In the genomic region with DNA sequence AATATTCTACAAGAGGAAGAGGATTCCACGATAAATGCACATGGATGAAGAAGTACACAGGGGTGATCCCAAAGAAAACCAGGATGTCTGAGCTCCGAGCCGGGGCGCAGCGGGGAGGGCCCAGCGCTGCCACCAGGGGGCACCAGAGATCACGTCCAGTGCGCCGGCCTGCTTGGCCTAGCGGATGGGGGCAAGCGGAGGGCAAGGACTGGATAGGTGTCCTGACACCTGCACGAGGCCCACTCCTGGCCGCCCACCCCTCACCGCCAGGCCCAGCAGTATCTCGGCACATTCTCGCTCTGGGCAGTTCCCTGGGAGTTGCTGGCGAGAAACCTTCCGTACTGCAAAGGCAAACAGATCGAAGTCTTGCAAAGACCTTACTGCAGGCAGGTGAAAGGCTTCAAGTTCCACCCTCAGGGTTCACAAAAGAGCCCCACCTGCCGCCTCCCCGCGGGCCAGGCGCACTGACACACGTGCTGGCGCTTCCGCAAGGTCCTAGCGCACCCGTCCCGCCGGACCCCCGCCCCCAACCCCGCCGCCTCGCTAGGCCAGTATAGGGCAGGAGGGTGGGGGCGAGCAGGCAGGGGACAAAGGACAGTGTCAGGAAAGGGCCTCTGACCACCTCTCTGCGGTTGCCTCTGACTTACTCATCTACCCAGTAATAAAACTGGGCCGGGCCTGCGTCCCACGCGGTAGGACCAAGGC, we compare ENCODE assay signal across 8 cellular contexts. TPM values are rescaled to one million over a fixed set of nuclear protein-coding genes. Genes with fewer than 3 reads are reported as not detected.
DNase-seq lines count a peak whose midpoint lies in the region; ATAC-seq, FAIRE-seq and TF ChIP-seq lines count a peak whose summit lies in the region.

No MANE protein-coding gene starts in this region.

- CTCF ChIA-PET in RWPE1 (lab: Yijun Ruan, JAX): interaction anchor here (0.5 to 2.5 kb wide), 37 partner anchors 9 to 650 kb away, joined by 3 to 22 read pairs (median 4); partner anchors contain the start of genes CCDC9B, DISP2, PAK6 and PLCB2

- peaks cover 4% of the 10 kb centered on the region for H3K79me1 ChIP-seq in trophoblast cell (ENCODE audit: low read length)

- intact Hi-C loops in Right ventricle myocardium inferior (cut with DNase I): loop anchor here (1.0 kb wide), 2 partner anchors 31 to 143 kb away; no protein-coding TSS in a partner anchor

- no peak overlapping the region for H2BK12ac ChIP-seq in trophoblast cell (ENCODE audit: low read length)

- peaks cover 2% of the 10 kb centered on the region for H3K79me2 ChIP-seq in trophoblast cell (ENCODE audit: control insufficient read depth, insufficient read depth, low read length, poor library complexity)

- H4K12ac ChIP-seq in trophoblast cell (ENCODE audit: low read depth, low read length): no peak overlapping the region

- POLR2A ChIA-PET in RWPE1 (lab: Yijun Ruan, JAX; ENCODE audit: low non-redundant PET): no interaction called here

- H3K4me2 ChIP-seq in trophoblast cell (ENCODE audit: low read length): no peak overlapping the region

- H2BK5ac ChIP-seq in trophoblast cell (ENCODE audit: low read depth, low read length, poor library complexity): no peak overlapping the region

- H2AFZ ChIP-seq in trophoblast cell (ENCODE audit: insufficient read depth, low read length, poor library complexity): no peak overlapping the region

- TF ChIP-seq CTCF in C4-2B (conservative IDR thresholded peaks at IDR 0.05): peak; percentile 99
- TF ChIP-seq CTCF in HFF-Myc (IDR thresholded peaks at IDR 0.05; ENCODE audit: low read depth, low read length, missing control alignments): peak; percentile 97
- TF ChIP-seq CTCF in RWPE1 (conservative IDR thresholded peaks at IDR 0.05; ENCODE audit: low read depth): peak; percentile 100

- H3K9ac ChIP-seq in trophoblast cell (ENCODE audit: low read length): no peak overlapping the region

- H3K23ac ChIP-seq in trophoblast cell (ENCODE audit: low read length): no peak overlapping the region

- no peak overlapping the region for H4K91ac ChIP-seq in trophoblast cell (ENCODE audit: low read depth, low read length)

- no peak overlapping the region for H3K14ac ChIP-seq in trophoblast cell (ENCODE audit: low read length)

- peaks cover 44% of the 10 kb centered on the region for H3K27me3 ChIP-seq in trophoblast cell (ENCODE audit: insufficient read depth, low read length)

- no peak overlapping the region for H4K8ac ChIP-seq in trophoblast cell (ENCODE audit: low read depth, low read length)

- no CpG with 5 or more reads among the region's 40 CpGs for WGBS in trophoblast cell (ENCODE audit: extremely low coverage, insufficient coverage, insufficient read length)

- H3K4me3 ChIP-seq in HFF-Myc (replicated peaks; ENCODE audit: low read depth, low read length) (no peak overlapping the region), trophoblast cell (ENCODE audit: low read depth, low read length) (no peak overlapping the region)

- H2BK120ac ChIP-seq in trophoblast cell (ENCODE audit: insufficient read depth, low read length, poor library complexity): no peak overlapping the region

- no peaks in the 10 kb centered on the region for H3K36me3 ChIP-seq in trophoblast cell (ENCODE audit: control insufficient read depth in 1 of 2, insufficient read depth in 2 of 2, low read length in 2 of 2)

- no peak overlapping the region for H3K27ac ChIP-seq in C4-2B
- no peak overlapping the region for H3K27ac ChIP-seq in RWPE1
- no peak overlapping the region for H3K27ac ChIP-seq in trophoblast cell (ENCODE audit: low read depth, low read length)

- H3K4ac ChIP-seq in trophoblast cell (ENCODE audit: low read depth, low read length): no peak overlapping the region

- ATAC-seq in Right ventricle myocardium inferior (peak; percentile 72), HG03571 (IDR thresholded peaks at IDR 0.05; ENCODE audit: unreplicated experiment) (no peak)

- H3K4me1 ChIP-seq in trophoblast cell (ENCODE audit: control insufficient read depth in 1 of 2, insufficient read depth in 2 of 2, low read length in 2 of 2): peaks cover 19 to 26% of the 10 kb centered on the region in 2 experiments

- FAIRE-seq in urothelium cell line (lab: Jason Lieb, UNC): peak; percentile 46

- no peak overlapping the region for H2AK5ac ChIP-seq in trophoblast cell (ENCODE audit: low read length)

- H3K9me3 ChIP-seq in trophoblast cell (ENCODE audit: insufficient read depth, low read depth, low read length): peaks cover 2% of the 10 kb centered on the region

- no peak overlapping the region for H3K18ac ChIP-seq in trophoblast cell (ENCODE audit: low read length)

- DNase-seq in HFF-Myc (ENCODE audit: extremely low read depth, low read depth): no peak
- peak; percentile 73 for DNase-seq in RWPE1 (ENCODE audit: low spot score)
- DNase-seq in activated naive CD4-positive, alpha-beta T cell treated with Interleukin-2 at 50 U/mL for 16 hours: peak; percentile 73
- DNase-seq in Right ventricle myocardium inferior (ENCODE audit: missing footprints): peak; percentile 92
- peak; percentile 56 to 79 for DNase-seq in trophoblast cell
- DNase-seq in urothelium cell line (ENCODE audit: low spot score): peak; percentile 84

RNA-seq across cellular contexts. Expression of gene ANKRD63, which starts 3.3 kb away (rescaled TPM):
- 0.92 TPM for total RNA-seq in Right ventricle myocardium inferior
- 0.15 and 0.21 TPM in 2 replicates for polyA plus RNA-seq in trophoblast cell (2013)

RNA-seq across cellular contexts. Expression of gene PLCB2, which starts 28.1 kb away (rescaled TPM):
- 8.2 TPM for total RNA-seq in Right ventricle myocardium inferior
- polyA plus RNA-seq in trophoblast cell (2013): 1.1 and 1.5 TPM in 2 replicates

RNA-seq across cellular contexts. Expression of gene PAK6, which starts 40.7 kb away (rescaled TPM):
- 10.1 TPM for total RNA-seq in Right ventricle myocardium inferior
- 8.4 and 8.5 TPM in 2 replicates for polyA plus RNA-seq in trophoblast cell (2013)

RNA-seq across cellular contexts. Expression of gene INAFM2, which starts 43.9 kb away (rescaled TPM):
- 55.6 TPM for total RNA-seq in Right ventricle myocardium inferior
- 35.8 and 37.5 TPM in 2 replicates for polyA plus RNA-seq in trophoblast cell (2013)
